Comparison of ENCODE assay signal across 9 cellular contexts in genomic region chr11:75565221-75565814, GRCh38. TPM values are rescaled to one million over a fixed set of nuclear protein-coding genes. Genes with fewer than 3 reads are reported as not detected.
A peak's percentile ranks its signal among the peaks of the same experiment; 100 is the strongest.
DNase-seq lines count a peak whose midpoint lies in the region; ATAC-seq and TF ChIP-seq lines count a peak whose summit lies in the region.
"Had no signal": no experiment of that assay in that cellular context is flagged by ENCODE, and none has a peak within 500 bp of the region (broad histone marks: within the 10 kb centered on the region; RNA-seq: fewer than 3 reads in every experiment).

No MANE protein-coding gene starts in this region.

- no peaks in the 10 kb centered on the region for H3K9me3 ChIP-seq in NT2/D1 (ENCODE audit: insufficient read depth, low read length)

- H3K4me3 ChIP-seq in NT2/D1 (ENCODE audit: insufficient read length, low read depth), result no peak overlapping the region
- H3K4me3 ChIP-seq in epithelial cell of esophagus (ENCODE audit: low read length), result no peak overlapping the region

- no peaks in the 10 kb centered on the region for H3K27me3 ChIP-seq in NT2/D1 (ENCODE audit: insufficient read depth, insufficient read length)

- H3K9ac ChIP-seq in NT2/D1 (ENCODE audit: insufficient read length, low read depth), result peak overlapping the region; percentile 93

- ATAC-seq in GM21619 (IDR thresholded peaks at IDR 0.05; ENCODE audit: unreplicated experiment) (no peak), GM19395 (IDR thresholded peaks at IDR 0.05; ENCODE audit: unreplicated experiment) (no peak)
- ATAC-seq: stimulated activated naive B cell treated with anti-CD40 and anti-IgM and Interleukin-4, amounts not matched to agents 10 μg/mL and 1 μg/mL and 100 μg/mL, for 72 hours had no signal

- TF ChIP-seq CTCF in epithelial cell of esophagus (IDR thresholded peaks at IDR 0.05; ENCODE audit: insufficient read depth, low read depth, low read length, missing control alignments), result no peak

- peak; percentile 75 for DNase-seq in AG08395 (ENCODE audit: low spot score)
- DNase-seq in NT2/D1 (ENCODE audit: low read depth, low spot score), result no peak
- DNase-seq in epithelial cell of esophagus (ENCODE audit: low read depth), result peak; percentile 69
- DNase-seq in myocyte (ENCODE audit: low read depth), result peak; percentile 83
- DNase-seq in NCI-H748 treated with DMSO at 0.1 percent for 48 hours (lab: John Stamatoyannopoulos, UW), result no peak
- DNase-seq in activated T-cell treated with anti-CD3 and anti-CD28 coated beads, Interleukin-2, amount 50 U/mL, for 1 hour, result no peak
- DNase-seq: stimulated activated naive B cell treated with anti-CD40 and anti-IgM and Interleukin-4, amounts not matched to agents 10 μg/mL and 1 μg/mL and 100 μg/mL, for 72 hours had no signal

- H3K36me3 ChIP-seq in NT2/D1 (ENCODE audit: insufficient read depth, insufficient read length, low read length), result peaks cover 71% of the 10 kb centered on the region

- peaks cover 20% of the 10 kb centered on the region for H3K4me1 ChIP-seq in NT2/D1 (ENCODE audit: insufficient read depth, insufficient read length)

RNA-seq across cellular contexts. Expression of gene SERPINH1, which starts 3.3 kb away (rescaled TPM):
- 902 and 923 TPM in 2 replicates for total RNA-seq in myocyte
- 932 TPM for polyA plus RNA-seq in myocyte (2012)

RNA-seq across cellular contexts. Expression of gene GDPD5, which starts 39.6 kb away (rescaled TPM):
- total RNA-seq in myocyte, result 16.1 and 18.3 TPM in 2 replicates
- 50.3 TPM for polyA plus RNA-seq in myocyte (2012)

Comparison
In these comparisons a context has a peak if more than half of its experiments do, and no peak if none do; other contexts are left out.
1. DNase-seq: peak in AG08395 (single experiment), epithelial cell of esophagus (single experiment) and myocyte (single experiment); none in NT2/D1 (single experiment), NCI-H748 treated with DMSO at 0.1 percent for 48 hours (single experiment) and activated T-cell treated with anti-CD3 and anti-CD28 coated beads, Interleukin-2, amount 50 U/mL, for 1 hour (single experiment).